ENCODE assay signal across 1 cellular context in genomic region chr11:102451693-102452460, GRCh38.
TF ChIP-seq lines count a peak whose summit lies in the region.

No MANE protein-coding gene starts in this region.

TF ChIP-seq in SK-N-SH, 30 proteins besides CTCF, POLR2A, EP300 and RAD21 (continued from another document):
- no peak for TF ChIP-seq PBX3 (IDR thresholded peaks at IDR 0.05)
- TF ChIP-seq FOXJ3 (CRISPR knock-in tag; IDR thresholded peaks at IDR 0.05): no peak
TF ChIP-seq in SK-N-SH: peak in this region for 5.
